In the genomic region with DNA sequence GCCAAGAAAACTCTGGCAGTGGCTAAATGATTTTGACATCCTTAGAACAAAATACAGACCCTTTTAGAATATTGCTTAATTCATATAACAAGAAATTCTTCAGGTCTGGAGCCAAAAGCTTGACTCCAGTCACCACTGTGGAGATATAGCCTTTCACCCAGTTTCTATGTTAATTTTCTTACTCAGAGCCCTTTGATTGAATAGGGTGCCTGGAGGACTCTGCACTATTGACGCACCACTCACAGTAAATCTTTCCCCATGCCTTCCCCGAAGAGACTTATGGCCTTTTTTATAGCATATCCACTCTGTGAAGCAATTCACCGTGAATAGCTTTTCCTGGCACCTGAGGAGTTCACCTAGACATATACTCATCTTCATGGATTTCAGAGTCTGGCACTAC, we compare ENCODE assay signal across 2 cellular contexts.
TF ChIP-seq lines count a peak whose summit lies in the region.

No MANE protein-coding gene starts in this region.

TF ChIP-seq in GM23338, 12 proteins besides CTCF, POLR2A, EP300 and RAD21 (continues in another document):
- TF ChIP-seq, protein P1, sequence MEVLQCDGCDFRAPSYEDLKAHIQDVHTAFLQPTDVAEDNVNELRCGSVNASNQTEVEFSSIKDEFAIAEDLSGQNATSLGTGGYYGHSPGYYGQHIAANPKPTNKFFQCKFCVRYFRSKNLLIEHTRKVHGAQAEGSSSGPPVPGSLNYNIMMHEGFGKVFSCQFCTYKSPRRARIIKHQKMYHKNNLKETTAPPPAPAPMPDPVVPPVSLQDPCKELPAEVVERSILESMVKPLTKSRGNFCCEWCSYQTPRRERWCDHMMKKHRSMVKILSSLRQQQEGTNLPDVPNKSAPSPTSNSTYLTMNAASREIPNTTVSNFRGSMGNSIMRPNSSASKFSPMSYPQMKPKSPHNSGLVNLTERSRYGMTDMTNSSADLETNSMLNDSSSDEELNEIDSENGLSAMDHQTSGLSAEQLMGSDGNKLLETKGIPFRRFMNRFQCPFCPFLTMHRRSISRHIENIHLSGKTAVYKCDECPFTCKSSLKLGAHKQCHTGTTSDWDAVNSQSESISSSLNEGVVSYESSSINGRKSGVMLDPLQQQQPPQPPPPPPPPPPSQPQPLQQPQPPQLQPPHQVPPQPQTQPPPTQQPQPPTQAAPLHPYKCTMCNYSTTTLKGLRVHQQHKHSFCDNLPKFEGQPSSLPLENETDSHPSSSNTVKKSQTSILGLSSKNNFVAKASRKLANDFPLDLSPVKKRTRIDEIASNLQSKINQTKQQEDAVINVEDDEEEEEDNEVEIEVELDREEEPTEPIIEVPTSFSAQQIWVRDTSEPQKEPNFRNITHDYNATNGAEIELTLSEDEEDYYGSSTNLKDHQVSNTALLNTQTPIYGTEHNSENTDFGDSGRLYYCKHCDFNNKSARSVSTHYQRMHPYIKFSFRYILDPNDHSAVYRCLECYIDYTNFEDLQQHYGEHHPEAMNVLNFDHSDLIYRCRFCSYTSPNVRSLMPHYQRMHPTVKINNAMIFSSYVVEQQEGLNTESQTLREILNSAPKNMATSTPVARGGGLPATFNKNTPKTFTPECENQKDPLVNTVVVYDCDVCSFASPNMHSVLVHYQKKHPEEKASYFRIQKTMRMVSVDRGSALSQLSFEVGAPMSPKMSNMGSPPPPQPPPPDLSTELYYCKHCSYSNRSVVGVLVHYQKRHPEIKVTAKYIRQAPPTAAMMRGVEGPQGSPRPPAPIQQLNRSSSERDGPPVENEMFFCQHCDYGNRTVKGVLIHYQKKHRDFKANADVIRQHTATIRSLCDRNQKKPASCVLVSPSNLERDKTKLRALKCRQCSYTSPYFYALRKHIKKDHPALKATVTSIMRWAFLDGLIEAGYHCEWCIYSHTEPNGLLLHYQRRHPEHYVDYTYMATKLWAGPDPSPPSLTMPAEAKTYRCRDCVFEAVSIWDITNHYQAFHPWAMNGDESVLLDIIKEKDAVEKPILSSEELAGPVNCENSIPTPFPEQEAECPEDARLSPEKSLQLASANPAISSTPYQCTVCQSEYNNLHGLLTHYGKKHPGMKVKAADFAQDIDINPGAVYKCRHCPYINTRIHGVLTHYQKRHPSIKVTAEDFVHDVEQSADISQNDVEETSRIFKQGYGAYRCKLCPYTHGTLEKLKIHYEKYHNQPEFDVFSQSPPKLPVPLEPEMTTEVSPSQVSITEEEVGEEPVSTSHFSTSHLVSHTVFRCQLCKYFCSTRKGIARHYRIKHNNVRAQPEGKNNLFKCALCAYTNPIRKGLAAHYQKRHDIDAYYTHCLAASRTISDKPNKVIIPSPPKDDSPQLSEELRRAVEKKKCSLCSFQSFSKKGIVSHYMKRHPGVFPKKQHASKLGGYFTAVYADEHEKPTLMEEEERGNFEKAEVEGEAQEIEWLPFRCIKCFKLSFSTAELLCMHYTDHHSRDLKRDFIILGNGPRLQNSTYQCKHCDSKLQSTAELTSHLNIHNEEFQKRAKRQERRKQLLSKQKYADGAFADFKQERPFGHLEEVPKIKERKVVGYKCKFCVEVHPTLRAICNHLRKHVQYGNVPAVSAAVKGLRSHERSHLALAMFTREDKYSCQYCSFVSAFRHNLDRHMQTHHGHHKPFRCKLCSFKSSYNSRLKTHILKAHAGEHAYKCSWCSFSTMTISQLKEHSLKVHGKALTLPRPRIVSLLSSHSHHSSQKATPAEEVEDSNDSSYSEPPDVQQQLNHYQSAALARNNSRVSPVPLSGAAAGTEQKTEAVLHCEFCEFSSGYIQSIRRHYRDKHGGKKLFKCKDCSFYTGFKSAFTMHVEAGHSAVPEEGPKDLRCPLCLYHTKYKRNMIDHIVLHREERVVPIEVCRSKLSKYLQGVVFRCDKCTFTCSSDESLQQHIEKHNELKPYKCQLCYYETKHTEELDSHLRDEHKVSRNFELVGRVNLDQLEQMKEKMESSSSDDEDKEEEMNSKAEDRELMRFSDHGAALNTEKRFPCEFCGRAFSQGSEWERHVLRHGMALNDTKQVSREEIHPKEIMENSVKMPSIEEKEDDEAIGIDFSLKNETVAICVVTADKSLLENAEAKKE (CRISPR knock-in tag; IDR thresholded peaks at IDR 0.05) = no peak
- TF ChIP-seq EZH2 (IDR thresholded peaks at IDR 0.05; ENCODE audit: low read depth, unreplicated experiment) (no peak), REST (IDR thresholded peaks at IDR 0.05; ENCODE audit: unreplicated experiment) (no peak), ZNF114 (CRISPR knock-in tag; IDR thresholded peaks at IDR 0.05) (no peak), ZNF331 (CRISPR knock-in tag; IDR thresholded peaks at IDR 0.05; ENCODE audit: low read depth) (no peak), STAT1 (IDR thresholded peaks at IDR 0.05; ENCODE audit: unreplicated experiment) (no peak), ETS1 (IDR thresholded peaks at IDR 0.05) (no peak), CREB1 (CRISPR knock-in tag; IDR thresholded peaks at IDR 0.05; ENCODE audit: low read depth) (no peak), EZH2phosphoT487 (IDR thresholded peaks at IDR 0.05; ENCODE audit: unreplicated experiment) (no peak), JUNB (IDR thresholded peaks at IDR 0.05; ENCODE audit: unreplicated experiment) (no peak)

TF ChIP-seq in WTC11, 78 proteins besides CTCF, POLR2A, EP300 and RAD21 (continued from another document):
- TF ChIP-seq PRDM15 (CRISPR knock-in tag; IDR thresholded peaks at IDR 0.05) = no peak
- no peak for TF ChIP-seq EMX1 (CRISPR knock-in tag; IDR thresholded peaks at IDR 0.05)
- TF ChIP-seq, protein P2, sequence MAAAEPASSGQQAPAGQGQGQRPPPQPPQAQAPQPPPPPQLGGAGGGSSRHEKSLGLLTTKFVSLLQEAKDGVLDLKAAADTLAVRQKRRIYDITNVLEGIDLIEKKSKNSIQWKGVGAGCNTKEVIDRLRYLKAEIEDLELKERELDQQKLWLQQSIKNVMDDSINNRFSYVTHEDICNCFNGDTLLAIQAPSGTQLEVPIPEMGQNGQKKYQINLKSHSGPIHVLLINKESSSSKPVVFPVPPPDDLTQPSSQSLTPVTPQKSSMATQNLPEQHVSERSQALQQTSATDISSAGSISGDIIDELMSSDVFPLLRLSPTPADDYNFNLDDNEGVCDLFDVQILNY (CRISPR knock-in tag; IDR thresholded peaks at IDR 0.05) = no peak
- TF ChIP-seq, protein P3, sequence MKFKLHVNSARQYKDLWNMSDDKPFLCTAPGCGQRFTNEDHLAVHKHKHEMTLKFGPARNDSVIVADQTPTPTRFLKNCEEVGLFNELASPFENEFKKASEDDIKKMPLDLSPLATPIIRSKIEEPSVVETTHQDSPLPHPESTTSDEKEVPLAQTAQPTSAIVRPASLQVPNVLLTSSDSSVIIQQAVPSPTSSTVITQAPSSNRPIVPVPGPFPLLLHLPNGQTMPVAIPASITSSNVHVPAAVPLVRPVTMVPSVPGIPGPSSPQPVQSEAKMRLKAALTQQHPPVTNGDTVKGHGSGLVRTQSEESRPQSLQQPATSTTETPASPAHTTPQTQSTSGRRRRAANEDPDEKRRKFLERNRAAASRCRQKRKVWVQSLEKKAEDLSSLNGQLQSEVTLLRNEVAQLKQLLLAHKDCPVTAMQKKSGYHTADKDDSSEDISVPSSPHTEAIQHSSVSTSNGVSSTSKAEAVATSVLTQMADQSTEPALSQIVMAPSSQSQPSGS (CRISPR knock-in tag; IDR thresholded peaks at IDR 0.05; ENCODE audit: borderline replicate concordance, low read depth) = no peak
- no peak for TF ChIP-seq NFATC4 (CRISPR knock-in tag; IDR thresholded peaks at IDR 0.05)
- TF ChIP-seq CREM (CRISPR knock-in tag; IDR thresholded peaks at IDR 0.05) = no peak
